In genomic region chr17:51430581-51430980, GRCh38 we compare ENCODE assay signal across 11 cellular contexts.
"Had no signal": no experiment of that assay in that cellular context is flagged by ENCODE, and none has a peak within 500 bp of the region (broad histone marks: within the 10 kb centered on the region; RNA-seq: fewer than 3 reads in every experiment).

No MANE protein-coding gene starts in this region.

- H3K36me3 ChIP-seq: adrenal gland, cardiac muscle cell, pancreas, sigmoid colon had no signal

- DNase-seq: activated CD4-positive, CD25-positive, alpha-beta regulatory T cell; activated CD8-positive, alpha-beta memory T cell treated with anti-CD3 and anti-CD28 coated beads, Interleukin-2, amount 50 U/mL, for 48 hours; adrenal gland; endodermal cell; midbrain; pancreas; SIG-M5; sigmoid colon; stimulated activated CD4-positive, alpha-beta T cell treated with anti-CD3 and anti-CD28 coated beads, Interleukin-1b, Interleukin-23, amount 100 ng/mL, for 48 hours had no signal

- H3K4me3 Mint-ChIP-seq: endodermal cell had no signal

- H3K27ac Mint-ChIP-seq: endodermal cell had no signal

- H3K4me1 ChIP-seq: adrenal gland, pancreas, sigmoid colon had no signal

- H3K4me3 ChIP-seq: adrenal gland, cardiac muscle cell, lung, pancreas, sigmoid colon had no signal

- H3K27me3 ChIP-seq: adrenal gland, cardiac muscle cell, pancreas, sigmoid colon had no signal

- ATAC-seq: pancreas had no signal

- H3K9me3 ChIP-seq: adrenal gland, pancreas, sigmoid colon had no signal

- H3K27ac ChIP-seq: adrenal gland, cardiac muscle cell, pancreas, sigmoid colon had no signal
